8 cellular contexts compared by ENCODE assay signal in genomic region chr9:125261501-125262216, GRCh38. TPM values are rescaled to one million over a fixed set of nuclear protein-coding genes. Genes with fewer than 3 reads are reported as not detected.
DNase-seq lines count a peak whose midpoint lies in the region; ATAC-seq and TF ChIP-seq lines count a peak whose summit lies in the region.

TSS of gene GAPVD1 (plus strand) at chr9:125261826. CDS start at chr9:125298922, 37,096 bp downstream.

- TF ChIP-seq CTCF in LNCaP clone FGC (IDR thresholded peaks at IDR 0.05; ENCODE audit: control insufficient read depth, extremely low read depth, insufficient read depth) (peak; percentile 46), nephron progenitor cell (IDR thresholded peaks at IDR 0.05) (peak; percentile 11)

- DNase-seq in G401 (ENCODE audit: low spot score) (peak; percentile 82), H4 (ENCODE audit: low spot score) (peak; percentile 79), LNCaP clone FGC (ENCODE audit: low read depth) (peak; percentile 52), SHP77 (lab: John Stamatoyannopoulos, UW) (peak; percentile 93 to 95), fibroblast of the conjunctiva (ENCODE audit: low read depth) (peak; percentile 74), nephron progenitor cell (peak; percentile 91)
- peak; percentile 85 for DNase-seq in activated effector memory CD4-positive, alpha-beta T cell treated with Interleukin-2 at 50 U/mL for 16 hours
- peak; percentile 90 to 91 for DNase-seq in stimulated activated naive CD8-positive, alpha-beta T cell treated with anti-CD3 and anti-CD28 coated beads, Interleukin-15, amount 100 ng/mL, for 72 hours

- in situ Hi-C loops in G401 (cut with HindIII; ENCODE audit: low sequenced_read_pairs), result no loop called here

- peaks cover 3% of the 10 kb centered on the region for H3K27me3 Mint-ChIP-seq in nephron progenitor cell (ENCODE audit: low read depth, poor library complexity)
- H3K27me3 Mint-ChIP-seq in stimulated activated naive CD8-positive, alpha-beta T cell treated with anti-CD3 and anti-CD28 coated beads, Interleukin-15, amount 100 ng/mL, for 72 hours, result no peaks in the 10 kb centered on the region

- peaks cover 22% of the 10 kb centered on the region for H3K36me3 Mint-ChIP-seq in nephron progenitor cell (ENCODE audit: low read depth)

- peak within 1 kb of the TSS; percentile 95 for H3K27ac Mint-ChIP-seq in nephron progenitor cell
- H3K27ac Mint-ChIP-seq in stimulated activated naive CD8-positive, alpha-beta T cell treated with anti-CD3 and anti-CD28 coated beads, Interleukin-15, amount 100 ng/mL, for 72 hours, result peak within 1 kb of the TSS; percentile 97 to 98

- ATAC-seq in stimulated activated naive CD8-positive, alpha-beta T cell treated with anti-CD3 and anti-CD28 coated beads, Interleukin-15, amount 100 ng/mL, for 72 hours, result peak; percentile 99

- H3K4me3 Mint-ChIP-seq in nephron progenitor cell, result peak within 1 kb of the TSS; percentile 100
- peak within 1 kb of the TSS; percentile 99 for H3K4me3 Mint-ChIP-seq in stimulated activated naive CD8-positive, alpha-beta T cell treated with anti-CD3 and anti-CD28 coated beads, Interleukin-15, amount 100 ng/mL, for 72 hours

- no peaks in the 10 kb centered on the region for H3K9me3 Mint-ChIP-seq in nephron progenitor cell
- H3K9me3 Mint-ChIP-seq in stimulated activated naive CD8-positive, alpha-beta T cell treated with anti-CD3 and anti-CD28 coated beads, Interleukin-15, amount 100 ng/mL, for 72 hours, result peaks cover 0 to 4% of the 10 kb centered on the region in 2 donors

- peaks cover 44% of the 10 kb centered on the region for H3K4me1 Mint-ChIP-seq in nephron progenitor cell
- H3K4me1 Mint-ChIP-seq in stimulated activated naive CD8-positive, alpha-beta T cell treated with anti-CD3 and anti-CD28 coated beads, Interleukin-15, amount 100 ng/mL, for 72 hours, result peaks cover 52% of the 10 kb centered on the region

- peak within 1 kb of the TSS; percentile 93 for H3K4me3 ChIP-seq in LNCaP clone FGC (ENCODE audit: low read depth, low read length)

RNA-seq across cellular contexts. Expression of gene GAPVD1, which starts in this region (rescaled TPM):
- 29.5 and 37.4 TPM in 2 replicates for total RNA-seq in G401 (2014; rRNA removed; shearing (Covaris generic))
- 20.3 and 23.1 TPM in 2 replicates for total RNA-seq in H4 (2014; rRNA removed; shearing (Covaris generic))

Comparison
In these comparisons a context has a peak if more than half of its experiments do, and no peak if none do; other contexts are left out.
1. Peak in every context shown above with its lines: DNase-seq, ATAC-seq and H3K4me3 ChIP-seq.